In the genomic region with DNA sequence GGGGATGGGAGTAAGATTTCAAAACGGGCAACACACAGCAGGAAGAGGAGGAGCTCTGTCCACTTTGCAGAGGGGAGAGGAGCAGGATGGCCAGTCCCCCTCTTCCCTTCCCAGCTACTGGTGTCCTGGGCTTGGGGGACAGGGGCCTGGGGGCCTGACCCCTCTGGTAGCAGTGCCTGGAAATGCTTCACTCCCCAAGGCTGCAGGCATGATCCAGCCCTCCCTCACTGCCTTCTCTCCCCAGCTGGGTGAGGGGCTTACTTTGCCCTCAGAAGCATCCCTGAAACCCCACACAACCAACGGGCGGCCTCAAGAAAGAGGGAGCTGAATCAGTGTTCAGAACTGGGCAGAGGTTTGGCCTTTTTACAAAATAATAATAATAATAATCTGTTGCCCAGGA, we compare ENCODE assay signal across 15 cellular contexts.
A peak's percentile ranks its signal among the peaks of the same experiment; 100 is the strongest.
DNase-seq lines count a peak whose midpoint lies in the region; ATAC-seq and TF ChIP-seq lines count a peak whose summit lies in the region.
"Had no signal": no experiment of that assay in that cellular context is flagged by ENCODE, and none has a peak within 500 bp of the region (broad histone marks: within the 10 kb centered on the region; RNA-seq: fewer than 3 reads in every experiment).

No MANE protein-coding gene starts in this region.

- no peaks in the 10 kb centered on the region for H3K9me3 Mint-ChIP-seq in activated CD8-positive, alpha-beta memory T cell treated with anti-CD3 and anti-CD28 coated beads, Interleukin-2, amount 10 ng/mL, durations not matched to agents 7 days and 5 days (ENCODE audit: low read depth)
- no peaks in the 10 kb centered on the region for H3K9me3 Mint-ChIP-seq in nephron
- H3K9me3 Mint-ChIP-seq: CD4-positive, alpha-beta T cell; H9 had no signal

- WGBS in spleen, 5 donors, result 72 to 83% (median 77%) methylated on average over 3 of the region's 3 CpGs

- CTCF ChIA-PET in activated CD8-positive, alpha-beta memory T cell treated with anti-CD3 and anti-CD28 coated beads, Interleukin-2, amount 10 ng/mL, durations not matched to agents 7 days and 5 days (lab: Charles Lee), result interaction anchor here (1.2 kb wide), 1 partner anchor 18 kb away, joined by 3 read pairs; no protein-coding TSS in a partner anchor

- H3K9me3 ChIP-seq in RWPE2 (ENCODE audit: severe bottlenecking) (no peaks in the 10 kb centered on the region), spleen (no peaks in the 10 kb centered on the region)

- intact Hi-C loops in spleen (cut with DNase I; ENCODE audit: low total_unique reads), result loop anchor here (10.0 kb wide), 1 partner anchor 280 kb away; a partner anchor contains a TSS

- no peak for ATAC-seq in activated CD8-positive, alpha-beta memory T cell treated with anti-CD3 and anti-CD28 coated beads, Interleukin-2, amount 10 ng/mL, durations not matched to agents 7 days and 5 days
- ATAC-seq in RWPE2 (ENCODE audit: low read depth), result no peak
- no peak for ATAC-seq in GM21723 (IDR thresholded peaks at IDR 0.05; ENCODE audit: unreplicated experiment)
- ATAC-seq: Panc1 had no signal

- H3K4me3 Mint-ChIP-seq in activated CD8-positive, alpha-beta memory T cell treated with anti-CD3 and anti-CD28 coated beads, Interleukin-2, amount 10 ng/mL, durations not matched to agents 7 days and 5 days, result no peak overlapping the region
- H3K4me3 Mint-ChIP-seq in nephron, result no peak overlapping the region
- H3K4me3 Mint-ChIP-seq: CD4-positive, alpha-beta T cell; H9 had no signal

- H3K4me1 ChIP-seq in RWPE2 (ENCODE audit: insufficient read depth, poor library complexity, severe bottlenecking), result peaks cover 13% of the 10 kb centered on the region
- peaks cover 13 to 65% (median 46%) of the 10 kb centered on the region in 6 donors for H3K4me1 ChIP-seq in spleen

- peaks cover 27% of the 10 kb centered on the region for H3K27me3 Mint-ChIP-seq in activated CD8-positive, alpha-beta memory T cell treated with anti-CD3 and anti-CD28 coated beads, Interleukin-2, amount 10 ng/mL, durations not matched to agents 7 days and 5 days
- peaks cover 8% of the 10 kb centered on the region for H3K27me3 Mint-ChIP-seq in nephron (ENCODE audit: low read depth)
- H3K27me3 Mint-ChIP-seq: CD4-positive, alpha-beta T cell had no signal

- no peak overlapping the region for H3K4me3 ChIP-seq in RWPE2 (ENCODE audit: severe bottlenecking)
- H3K4me3 ChIP-seq in spleen, result no peak overlapping the region

- peak; percentile 32 for DNase-seq in activated CD8-positive, alpha-beta memory T cell treated with anti-CD3 and anti-CD28 coated beads, Interleukin-2, amount 10 ng/mL, durations not matched to agents 7 days and 5 days
- DNase-seq in activated CD8-positive, alpha-beta memory T cell treated with anti-CD3 and anti-CD28 coated beads, Interleukin-2, amount 50 U/mL, for 48 hours, result no peak
- DNase-seq in RWPE2 (ENCODE audit: low spot score), result no peak
- DNase-seq in spleen, result no peak
- DNase-seq in activated CD4-positive, alpha-beta T cell treated with anti-CD3 and anti-CD28 coated beads, Interleukin-2, amount 50 U/mL, for 1 hour, result no peak
- no peak for DNase-seq in hepatic stellate cell (ENCODE audit: low spot score)
- DNase-seq: Calu3; CD4-positive, alpha-beta T cell; H9; NCI-H1417; NCI-H2029 treated with DMSO at 0.1 percent for 48 hours; NCI-H510A had no signal

- TF ChIP-seq CTCF in RWPE2 (IDR thresholded peaks at IDR 0.05; ENCODE audit: poor library complexity, severe bottlenecking) (no peak), nephron (IDR thresholded peaks at IDR 0.05; ENCODE audit: unreplicated experiment in 3 of 3) (no peak), spleen (IDR thresholded peaks at IDR 0.05 in 8 of 11, conservative IDR thresholded peaks at IDR 0.05 in 3 of 11) (no peak)

- H3K4me1 Mint-ChIP-seq in activated CD8-positive, alpha-beta memory T cell treated with anti-CD3 and anti-CD28 coated beads, Interleukin-2, amount 10 ng/mL, durations not matched to agents 7 days and 5 days, result no peaks in the 10 kb centered on the region
- H3K4me1 Mint-ChIP-seq in nephron, result peaks cover 61% of the 10 kb centered on the region

- H3K27ac ChIP-seq in RWPE2 (ENCODE audit: poor library complexity, severe bottlenecking) (peak overlapping the region; percentile 66), spleen (peak overlapping the region in 6 of 8 donors; percentile 38 to 83 (median 78))

- no peaks in the 10 kb centered on the region for H3K27me3 ChIP-seq in RWPE2 (ENCODE audit: insufficient read depth, poor library complexity, severe bottlenecking)
- H3K27me3 ChIP-seq in spleen (replicated peaks in 1 of 7), result no peaks in the 10 kb centered on the region

- no peak overlapping the region for H3K27ac Mint-ChIP-seq in activated CD8-positive, alpha-beta memory T cell treated with anti-CD3 and anti-CD28 coated beads, Interleukin-2, amount 10 ng/mL, durations not matched to agents 7 days and 5 days
- peak overlapping the region; percentile 62 to 99 (median 70) for H3K27ac Mint-ChIP-seq in nephron
- H3K27ac Mint-ChIP-seq: CD4-positive, alpha-beta T cell had no signal

- H3K36me3 Mint-ChIP-seq in activated CD8-positive, alpha-beta memory T cell treated with anti-CD3 and anti-CD28 coated beads, Interleukin-2, amount 10 ng/mL, durations not matched to agents 7 days and 5 days, result no peaks in the 10 kb centered on the region
- no peaks in the 10 kb centered on the region for H3K36me3 Mint-ChIP-seq in nephron (ENCODE audit: low read depth)

- TF ChIP-seq POLR2A in spleen (IDR thresholded peaks at IDR 0.05), result no peak

- no peaks in the 10 kb centered on the region for H3K36me3 ChIP-seq in RWPE2 (ENCODE audit: low read depth)
- H3K36me3 ChIP-seq in spleen, result no peaks in the 10 kb centered on the region
